23 cellular contexts compared by ENCODE assay signal in the genomic region with DNA sequence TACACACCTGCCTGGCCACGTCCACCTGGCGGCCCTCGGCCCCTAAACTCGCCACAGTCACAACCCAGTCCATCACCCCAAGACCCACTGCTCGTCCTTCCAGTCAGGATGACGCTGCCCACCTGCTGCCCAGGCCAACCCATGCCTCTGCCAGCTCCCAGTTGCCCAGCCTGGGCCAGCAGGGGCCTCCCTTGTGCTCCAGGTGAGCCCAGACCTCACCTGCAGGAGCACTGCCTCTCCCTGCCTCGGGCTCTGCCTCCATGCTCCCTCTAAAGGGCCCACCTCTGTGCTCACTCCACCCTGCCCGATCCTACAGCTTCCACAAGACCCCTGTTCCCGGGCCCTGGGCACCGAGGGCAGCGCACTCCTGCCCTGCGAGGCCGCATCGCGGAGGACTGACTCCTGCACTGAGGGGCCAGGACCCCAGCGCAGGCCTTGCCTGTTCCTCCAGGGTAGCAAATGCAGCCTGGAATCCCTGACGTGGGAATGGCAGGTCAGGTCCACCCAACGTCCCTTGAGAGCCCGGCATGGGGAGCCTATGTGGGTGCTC. TPM values are rescaled to one million over a fixed set of nuclear protein-coding genes. Genes with fewer than 3 reads are reported as not detected.
"Had no signal": no experiment of that assay in that cellular context is flagged by ENCODE, and none has a peak within 500 bp of the region (broad histone marks: within the 10 kb centered on the region; RNA-seq: fewer than 3 reads in every experiment).

No MANE protein-coding gene starts in this region.

- H3K4me1 Mint-ChIP-seq: activated CD4-positive, alpha-beta T cell treated with anti-CD3 and anti-CD28 coated beads, Interleukin-2, amount 10 ng/mL, durations not matched to agents 7 days and 5 days; brain; nephron had no signal

- H3K9me3 Mint-ChIP-seq: activated CD4-positive, alpha-beta T cell treated with anti-CD3 and anti-CD28 coated beads, Interleukin-2, amount 10 ng/mL, durations not matched to agents 7 days and 5 days; activated T-helper 2 cell treated with anti-CD3 and anti-CD28 coated beads, Interferon-gamma antibody, Interleukin-2, Interleukin-4, amounts not matched to agents 10 μg/mL and 5 μg/mL and 100 μg/mL, durations not matched to agents 14 hours and 24 hours and 36 hours; brain; dendritic cell treated with granulocyte-macrophage colony-stimulating factor and Interleukin-4, amounts not matched to agents 40 ng/mL and 50 ng/mL, for 4 days; nephron; type B pancreatic cell had no signal

- DNase-seq: activated CD4-positive, alpha-beta T cell treated with anti-CD3 and anti-CD28 coated beads, Interleukin-2, amount 10 ng/mL, durations not matched to agents 7 days and 5 days; activated CD8-positive, alpha-beta T cell treated with anti-CD3 and anti-CD28 coated beads, Interleukin-2, amount 10 ng/mL, durations not matched to agents 7 days and 5 days; activated naive CD4-positive, alpha-beta T cell treated with Interleukin-2 at 50 U/mL for 16 hours; activated T-cell treated with anti-CD3 and anti-CD28 coated beads, Interleukin-2, amount 50 U/mL, for 1 hour; anterior cingulate cortex; effector CD8-positive, alpha-beta T cell; heart left ventricle; islet precursor cell; left colon; mesenchymal stem cell; stimulated activated CD4-positive, alpha-beta T cell treated with anti-CD3 and anti-CD28 coated beads, Interleukin-12 subunit alpha, Interleukin-12 subunit beta, amount 100 ng/mL, for 4 hours; stimulated activated CD4-positive, alpha-beta T cell treated with anti-CD3 and anti-CD28 coated beads, Interleukin-4, amount 100 ng/mL, for 4 hours had no signal

- ATAC-seq: activated CD4-positive, CD25-positive, alpha-beta regulatory T cell treated with anti-CD3 and anti-CD28 coated beads, Interleukin-2, amount 50 U/mL, for 24 hours; activated CD8-positive, alpha-beta T cell treated with anti-CD3 and anti-CD28 coated beads, Interleukin-2, amount 10 ng/mL, durations not matched to agents 7 days and 5 days; heart left ventricle; left colon; pancreas; right cardiac atrium had no signal

- H3K27me3 Mint-ChIP-seq: activated CD4-positive, alpha-beta T cell treated with anti-CD3 and anti-CD28 coated beads, Interleukin-2, amount 10 ng/mL, durations not matched to agents 7 days and 5 days; dendritic cell treated with granulocyte-macrophage colony-stimulating factor and Interleukin-4, amounts not matched to agents 40 ng/mL and 50 ng/mL, for 4 days; type B pancreatic cell had no signal

- H3K27ac ChIP-seq: heart left ventricle, pancreas, vagina had no signal

- H3K27ac Mint-ChIP-seq: activated CD4-positive, alpha-beta T cell treated with anti-CD3 and anti-CD28 coated beads, Interleukin-2, amount 10 ng/mL, durations not matched to agents 7 days and 5 days; activated CD8-positive, alpha-beta T cell treated with anti-CD3 and anti-CD28 coated beads, Interleukin-2, amount 10 ng/mL, durations not matched to agents 7 days and 5 days; activated T-helper 2 cell treated with anti-CD3 and anti-CD28 coated beads, Interferon-gamma antibody, Interleukin-2, Interleukin-4, amounts not matched to agents 10 μg/mL and 5 μg/mL and 100 μg/mL, durations not matched to agents 14 hours and 24 hours and 36 hours; brain; dendritic cell treated with granulocyte-macrophage colony-stimulating factor and Interleukin-4, amounts not matched to agents 40 ng/mL and 50 ng/mL, for 4 days; nephron; type B pancreatic cell had no signal

- H3K27me3 ChIP-seq: esophagus muscularis mucosa, heart left ventricle, pancreas, vagina had no signal

- H3K4me3 Mint-ChIP-seq: activated CD4-positive, alpha-beta T cell treated with anti-CD3 and anti-CD28 coated beads, Interleukin-2, amount 10 ng/mL, durations not matched to agents 7 days and 5 days; activated CD8-positive, alpha-beta T cell treated with anti-CD3 and anti-CD28 coated beads, Interleukin-2, amount 10 ng/mL, durations not matched to agents 7 days and 5 days; brain; dendritic cell treated with granulocyte-macrophage colony-stimulating factor and Interleukin-4, amounts not matched to agents 40 ng/mL and 50 ng/mL, for 4 days; nephron; type B pancreatic cell had no signal

- H3K4me1 ChIP-seq: heart left ventricle, pancreas, vagina had no signal

- H3K4me3 ChIP-seq: esophagus muscularis mucosa, heart left ventricle, pancreas, vagina had no signal

- H3K36me3 Mint-ChIP-seq: type B pancreatic cell had no signal

- H3K9me3 ChIP-seq: esophagus muscularis mucosa, heart left ventricle, pancreas, vagina had no signal

RNA-seq across cellular contexts. Expression of gene GIPC3, which starts 49.3 kb away (rescaled TPM):
- total RNA-seq: skeletal muscle tissue had no signal
